ENCODE assay signal across 2 cellular contexts in genomic region chr9:5447337-5447736, GRCh38.
TF ChIP-seq lines count a peak whose summit lies in the region.

No MANE protein-coding gene starts in this region.

TF ChIP-seq in SK-N-SH, 30 proteins besides CTCF, POLR2A, EP300 and RAD21:
- TF ChIP-seq, protein P1, sequence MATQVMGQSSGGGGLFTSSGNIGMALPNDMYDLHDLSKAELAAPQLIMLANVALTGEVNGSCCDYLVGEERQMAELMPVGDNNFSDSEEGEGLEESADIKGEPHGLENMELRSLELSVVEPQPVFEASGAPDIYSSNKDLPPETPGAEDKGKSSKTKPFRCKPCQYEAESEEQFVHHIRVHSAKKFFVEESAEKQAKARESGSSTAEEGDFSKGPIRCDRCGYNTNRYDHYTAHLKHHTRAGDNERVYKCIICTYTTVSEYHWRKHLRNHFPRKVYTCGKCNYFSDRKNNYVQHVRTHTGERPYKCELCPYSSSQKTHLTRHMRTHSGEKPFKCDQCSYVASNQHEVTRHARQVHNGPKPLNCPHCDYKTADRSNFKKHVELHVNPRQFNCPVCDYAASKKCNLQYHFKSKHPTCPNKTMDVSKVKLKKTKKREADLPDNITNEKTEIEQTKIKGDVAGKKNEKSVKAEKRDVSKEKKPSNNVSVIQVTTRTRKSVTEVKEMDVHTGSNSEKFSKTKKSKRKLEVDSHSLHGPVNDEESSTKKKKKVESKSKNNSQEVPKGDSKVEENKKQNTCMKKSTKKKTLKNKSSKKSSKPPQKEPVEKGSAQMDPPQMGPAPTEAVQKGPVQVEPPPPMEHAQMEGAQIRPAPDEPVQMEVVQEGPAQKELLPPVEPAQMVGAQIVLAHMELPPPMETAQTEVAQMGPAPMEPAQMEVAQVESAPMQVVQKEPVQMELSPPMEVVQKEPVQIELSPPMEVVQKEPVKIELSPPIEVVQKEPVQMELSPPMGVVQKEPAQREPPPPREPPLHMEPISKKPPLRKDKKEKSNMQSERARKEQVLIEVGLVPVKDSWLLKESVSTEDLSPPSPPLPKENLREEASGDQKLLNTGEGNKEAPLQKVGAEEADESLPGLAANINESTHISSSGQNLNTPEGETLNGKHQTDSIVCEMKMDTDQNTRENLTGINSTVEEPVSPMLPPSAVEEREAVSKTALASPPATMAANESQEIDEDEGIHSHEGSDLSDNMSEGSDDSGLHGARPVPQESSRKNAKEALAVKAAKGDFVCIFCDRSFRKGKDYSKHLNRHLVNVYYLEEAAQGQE (IDR thresholded peaks at IDR 0.05; ENCODE audit: low read depth, low read length) = no peak
- no peak for TF ChIP-seq GABPA (IDR thresholded peaks at IDR 0.05; ENCODE audit: low read depth)
- TF ChIP-seq, protein P2, sequence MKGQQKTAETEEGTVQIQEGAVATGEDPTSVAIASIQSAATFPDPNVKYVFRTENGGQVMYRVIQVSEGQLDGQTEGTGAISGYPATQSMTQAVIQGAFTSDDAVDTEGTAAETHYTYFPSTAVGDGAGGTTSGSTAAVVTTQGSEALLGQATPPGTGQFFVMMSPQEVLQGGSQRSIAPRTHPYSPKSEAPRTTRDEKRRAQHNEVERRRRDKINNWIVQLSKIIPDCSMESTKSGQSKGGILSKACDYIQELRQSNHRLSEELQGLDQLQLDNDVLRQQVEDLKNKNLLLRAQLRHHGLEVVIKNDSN (IDR thresholded peaks at IDR 0.05; ENCODE audit: borderline replicate concordance, low read depth) = no peak
- no peak for TF ChIP-seq YY1 (IDR thresholded peaks at IDR 0.05; ENCODE audit: low read depth)
- TF ChIP-seq RFX5 (IDR thresholded peaks at IDR 0.05; ENCODE audit: low read length) = no peak
- no peak for TF ChIP-seq TCF12 (IDR thresholded peaks at IDR 0.05)
- TF ChIP-seq TAF1 (IDR thresholded peaks at IDR 0.05; ENCODE audit: borderline replicate concordance, low read depth, low read length) = no peak
- TF ChIP-seq SIN3A (IDR thresholded peaks at IDR 0.05; ENCODE audit: borderline replicate concordance, low read depth, low read length) = no peak
- TF ChIP-seq GATA2 (CRISPR knock-in tag; IDR thresholded peaks at IDR 0.05) = no peak
- no peak for TF ChIP-seq NFIC (IDR thresholded peaks at IDR 0.05; ENCODE audit: borderline replicate concordance)
- TF ChIP-seq FOXJ3 (CRISPR knock-in tag; IDR thresholded peaks at IDR 0.05) = no peak
- TF ChIP-seq FOXM1 (IDR thresholded peaks at IDR 0.05; ENCODE audit: low read depth) = no peak
- no peak for TF ChIP-seq NRF1 (IDR thresholded peaks at IDR 0.05; ENCODE audit: low read depth, low read length)
- TF ChIP-seq MXI1 (IDR thresholded peaks at IDR 0.05; ENCODE audit: low read depth, low read length) = no peak
- no peak for TF ChIP-seq RCOR1 (IDR thresholded peaks at IDR 0.05; ENCODE audit: low read length)

TF ChIP-seq in SK-N-SH treated with all-trans-retinoic acid at 6 μM for 48 hours, 23 proteins besides CTCF, POLR2A, EP300 and RAD21 (continued from another document):
- TF ChIP-seq ZNF70 (CRISPR knock-in tag; IDR thresholded peaks at IDR 0.05) (no peak), ZC3H10 (CRISPR knock-in tag; IDR thresholded peaks at IDR 0.05) (no peak), ZNF8 (CRISPR knock-in tag; IDR thresholded peaks at IDR 0.05) (no peak), BACH2 (CRISPR knock-in tag; IDR thresholded peaks at IDR 0.05; ENCODE audit: borderline replicate concordance) (no peak), ESRRG (CRISPR knock-in tag; IDR thresholded peaks at IDR 0.05) (no peak), ISL1 (CRISPR knock-in tag; IDR thresholded peaks at IDR 0.05) (no peak), RARB (CRISPR knock-in tag; IDR thresholded peaks at IDR 0.05) (no peak), ZNF565 (CRISPR knock-in tag; conservative IDR thresholded peaks at IDR 0.05; ENCODE audit: low read depth) (no peak)
TF ChIP-seq in SK-N-SH treated with all-trans-retinoic acid at 6 μM for 48 hours: peak in this region for 0.
